Comparison of ENCODE assay signal across 14 cellular contexts in genomic region chr21:15015622-15016471, GRCh38. TPM values are rescaled to one million over a fixed set of nuclear protein-coding genes. Genes with fewer than 3 reads are reported as not detected.
A peak's percentile ranks its signal among the peaks of the same experiment; 100 is the strongest.
DNase-seq lines count a peak whose midpoint lies in the region; ATAC-seq, FAIRE-seq and TF ChIP-seq lines count a peak whose summit lies in the region.
"Had no signal": no experiment of that assay in that cellular context is flagged by ENCODE, and none has a peak within 500 bp of the region (broad histone marks: within the 10 kb centered on the region; RNA-seq: fewer than 3 reads in every experiment).

No MANE protein-coding gene starts in this region.

- H3K27ac ChIP-seq in neural cell (ENCODE audit: low read length), result no peak overlapping the region

- H3K36me3 ChIP-seq in neural cell (ENCODE audit: insufficient read depth, low read length), result no peaks in the 10 kb centered on the region

- no peak overlapping the region for H3K4me2 ChIP-seq in neural cell (ENCODE audit: low read length)

- FAIRE-seq in HTR-8/SVneo (lab: Jason Lieb, UNC), result peak; percentile 38
- FAIRE-seq: D721Med had no signal

- no peaks in the 10 kb centered on the region for H3K9me3 ChIP-seq in neural cell (ENCODE audit: low read length)

- no peak overlapping the region for H2AFZ ChIP-seq in neural cell (ENCODE audit: low read depth, low read length)

- no peak for TF ChIP-seq RAD21 in neural cell (conservative IDR thresholded peaks at IDR 0.05)

- H3K9me2 ChIP-seq in neural cell (ENCODE audit: insufficient read depth, low read length), result no peaks in the 10 kb centered on the region

- no peaks in the 10 kb centered on the region for H3K27me3 ChIP-seq in neural cell (ENCODE audit: insufficient read depth, low read depth, low read length)

- TF ChIP-seq EP300 in neural cell (conservative IDR thresholded peaks at IDR 0.05; ENCODE audit: poor library complexity, severe bottlenecking), result peak; percentile 75

- H4K20me1 ChIP-seq in neural cell (ENCODE audit: insufficient read depth), result no peaks in the 10 kb centered on the region

- no peak overlapping the region for H3K4me3 ChIP-seq in neural cell (ENCODE audit: low read length)

- no peak for ATAC-seq in GM19023 (IDR thresholded peaks at IDR 0.05; ENCODE audit: unreplicated experiment)
- ATAC-seq: effector memory CD8-positive, alpha-beta T cell had no signal

- peaks cover 4% of the 10 kb centered on the region for H3F3A ChIP-seq in neural cell (ENCODE audit: insufficient read depth, low read length, poor library complexity, severe bottlenecking)

- no peak overlapping the region for H3K9ac ChIP-seq in neural cell (ENCODE audit: low read length)

- TF ChIP-seq CTCF in neural cell (IDR thresholded peaks at IDR 0.05; ENCODE audit: poor library complexity, severe bottlenecking) (no peak), GM10266 (IDR thresholded peaks at IDR 0.05; ENCODE audit: control insufficient read depth, insufficient read depth, low read depth, missing control alignments) (no peak)

- DNase-seq in AG20443 (ENCODE audit: low spot score) (peak; percentile 69), HTR-8/SVneo (ENCODE audit: insufficient read length, low spot score) (peak; percentile 63), dedifferentiated amniotic fluid mesenchymal stem cell (ENCODE audit: extremely low spot score) (peak; percentile 64), HT-29 (ENCODE audit: low spot score) (no peak), T1000 (lab: John Stamatoyannopoulos, UW) (no peak), GM10266 (ENCODE audit: extremely low spot score) (no peak)
- DNase-seq: activated CD4-positive, alpha-beta T cell treated with anti-CD3 and anti-CD28 coated beads for 1 hour; activated naive CD4-positive, alpha-beta T cell treated with anti-CD3 and anti-CD28 coated beads for 36 hours; effector memory CD8-positive, alpha-beta T cell; naive B cell; Right ventricle myocardium superior had no signal

- peaks cover 80% of the 10 kb centered on the region for H3K79me2 ChIP-seq in neural cell (replicated peaks; ENCODE audit: insufficient read depth, low read length)

TF ChIP-seq in neural cell, 6 proteins besides CTCF, POLR2A, EP300 and RAD21:
- TF ChIP-seq REST (IDR thresholded peaks at IDR 0.05; ENCODE audit: borderline replicate concordance) (no peak), POLR2AphosphoS5 (IDR thresholded peaks at IDR 0.05) (peak; percentile 62)

RNA-seq across cellular contexts. Expression of gene NRIP1, which starts 49.0 kb away (rescaled TPM):
- 48.2 and 48.4 TPM in 2 replicates for polyA plus RNA-seq in neural cell
- 235 and 284 TPM in 2 replicates for polyA minus RNA-seq in neural cell
- total RNA-seq in HT-29 (2014; rRNA removed; shearing (Covaris generic)), result 18.6 and 24.1 TPM in 2 replicates

Comparison
In these comparisons a context has a peak if more than half of its experiments do, and no peak if none do; other contexts are left out.
1. DNase-seq: peak in AG20443 (single experiment), HTR-8/SVneo (single experiment) and dedifferentiated amniotic fluid mesenchymal stem cell (single experiment); none in HT-29 (single experiment), T1000 (single experiment) and GM10266 (single experiment).